In the genomic region with DNA sequence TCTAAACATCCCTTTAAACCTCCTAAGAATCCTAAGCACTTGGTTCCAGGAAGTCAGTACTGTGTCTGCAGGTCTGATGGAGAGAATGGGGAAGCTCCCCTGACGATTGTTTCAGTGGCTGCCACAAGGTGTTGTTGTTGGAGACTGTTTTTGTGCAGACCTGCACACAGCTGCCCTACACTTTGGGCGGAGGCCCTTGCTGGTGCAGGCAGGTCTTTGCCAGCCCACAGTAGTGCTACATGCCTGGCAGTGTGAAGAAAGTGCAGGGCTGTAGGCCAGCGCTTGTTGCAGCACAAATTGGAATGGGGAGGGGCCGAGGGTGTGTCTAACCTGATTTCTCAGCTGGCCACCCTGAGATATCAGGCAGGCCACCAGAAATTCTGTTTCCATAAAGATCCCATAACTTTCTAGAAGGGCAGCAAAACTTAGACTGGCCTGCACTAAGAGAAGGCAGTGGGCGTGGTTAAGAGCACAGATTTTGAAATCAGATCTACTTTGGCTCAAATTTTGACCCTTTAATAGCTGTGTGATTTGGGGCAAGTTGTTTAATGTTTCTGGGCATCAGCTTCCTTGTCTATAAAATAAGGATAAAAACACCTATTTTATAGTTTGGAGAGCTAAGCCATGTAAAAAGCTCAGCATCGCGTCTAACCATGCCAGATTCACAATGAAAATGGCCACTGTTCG, we compare ENCODE assay signal across 12 cellular contexts.
DNase-seq lines count a peak whose midpoint lies in the region; ATAC-seq and TF ChIP-seq lines count a peak whose summit lies in the region.
"Had no signal": no experiment of that assay in that cellular context is flagged by ENCODE, and none has a peak within 500 bp of the region (broad histone marks: within the 10 kb centered on the region; RNA-seq: fewer than 3 reads in every experiment).

No MANE protein-coding gene starts in this region.

- H3F3A ChIP-seq in PC-9 (ENCODE audit: insufficient read depth, low read depth): peaks cover 6% of the 10 kb centered on the region; the same call in 1 of the 2 replicates

- H4K20me1 ChIP-seq in PC-9 (ENCODE audit: insufficient read depth): no peaks in the 10 kb centered on the region

- DNase-seq in NOMO-1 treated with DMSO at 0.1 percent for 48 hours (lab: John Stamatoyannopoulos, UW; ENCODE audit: unreplicated experiment) (peak; percentile 28), NOMO-1 treated with dmso at 0.1 percent for 144 hours (lab: John Stamatoyannopoulos, UW; ENCODE audit: unreplicated experiment) (no peak), PC-9 (peak in 1 of 2 experiments; percentile 39), left lung (peak in 1 of 2 donors; percentile 42), upper lobe of right lung (peak; percentile 74), NCI-H2107 (lab: John Stamatoyannopoulos, UW) (no peak)
- DNase-seq in stimulated activated CD8-positive, alpha-beta memory T cell treated with anti-CD3 and anti-CD28 coated beads, Interleukin-4, amount 100 ng/mL, for 48 hours: no peak
- DNase-seq in activated CD4-positive, CD25-positive, alpha-beta regulatory T cell treated with anti-CD3 and anti-CD28 coated beads, Interleukin-2, amount 50 U/mL, for 72 hours: no peak
- DNase-seq: activated naive CD4-positive, alpha-beta T cell treated with anti-CD3 and anti-CD28 coated beads, Interleukin-2, amount 10 ng/mL, durations not matched to agents 7 days and 5 days; MG63; NCI-H2227 treated with DMSO at 0.1 percent for 48 hours had no signal

- H3K27me3 ChIP-seq in PC-9 (ENCODE audit: insufficient read depth, low read depth) (no peaks in the 10 kb centered on the region), left lung (no peaks in the 10 kb centered on the region), upper lobe of right lung (no peaks in the 10 kb centered on the region)
- H3K27me3 ChIP-seq: MG63 had no signal

- peak overlapping the region; percentile 39; the same call in 1 of the 2 replicates for H3K4me2 ChIP-seq in PC-9

- H3K4me3 ChIP-seq in PC-9 (no peak overlapping the region), left lung (no peak overlapping the region), upper lobe of right lung (no peak overlapping the region)
- H3K4me3 ChIP-seq: MG63 had no signal

- no peaks in the 10 kb centered on the region for H3K36me3 ChIP-seq in PC-9 (ENCODE audit: low read depth)
- no peaks in the 10 kb centered on the region for H3K36me3 ChIP-seq in left lung
- H3K36me3 ChIP-seq in upper lobe of right lung: no peaks in the 10 kb centered on the region
- H3K36me3 ChIP-seq: MG63 had no signal

- CTCF ChIA-PET in PC-9 (lab: Charles Lee): interaction anchor here (0.6 kb wide), 2 partner anchors 10 to 241 kb away, joined by 3 read pairs; no protein-coding TSS in a partner anchor

- ATAC-seq in left lung (peak; percentile 82), upper lobe of right lung (peak; percentile 84)

- POLR2A ChIA-PET in PC-9 (lab: Charles Lee; ENCODE audit: unreplicated experiment): interaction anchor here (0.7 kb wide), 1 partner anchor 632 kb away, joined by 5 read pairs; no protein-coding TSS in a partner anchor

- H3K79me2 ChIP-seq in PC-9 (ENCODE audit: low read depth): no peaks in the 10 kb centered on the region

- H3K27ac ChIP-seq in PC-9 (no peak overlapping the region), left lung (no peak overlapping the region), upper lobe of right lung (no peak overlapping the region)
- H3K27ac ChIP-seq: 22Rv1 had no signal

- H3K9me3 ChIP-seq in PC-9 (ENCODE audit: insufficient read depth, low read depth) (no peaks in the 10 kb centered on the region), left lung (no peaks in the 10 kb centered on the region), upper lobe of right lung (no peaks in the 10 kb centered on the region)
- H3K9me3 ChIP-seq: MG63 had no signal

- peaks cover 9% of the 10 kb centered on the region for H3K4me1 ChIP-seq in PC-9 (replicated peaks; ENCODE audit: insufficient read depth)
- peaks cover 11 to 21% of the 10 kb centered on the region in 2 donors for H3K4me1 ChIP-seq in left lung
- peaks cover 21% of the 10 kb centered on the region for H3K4me1 ChIP-seq in upper lobe of right lung

- TF ChIP-seq CTCF in PC-9 (conservative IDR thresholded peaks at IDR 0.05): no peak
- TF ChIP-seq CTCF in left lung (IDR thresholded peaks at IDR 0.05): no peak
- TF ChIP-seq CTCF in upper lobe of right lung (IDR thresholded peaks at IDR 0.05): no peak

- no peaks in the 10 kb centered on the region for H3K9me2 ChIP-seq in PC-9 (ENCODE audit: insufficient read depth)

- BruUV-seq in PC-9 (replicated peaks; lab: Mats Ljungman, UMichigan): no TSS peak

- H2AFZ ChIP-seq in PC-9: no peak overlapping the region

- intact Hi-C loops in PC-9 (cut with micrococcal nuclease; ENCODE audit: unreplicated experiment) (no loop called here), left lung (cut with DNase I) (no loop called here), upper lobe of right lung (cut with DNase I) (no loop called here)

Comparison
In these comparisons a context has a peak if more than half of its experiments do, and no peak if none do; other contexts are left out.
1. DNase-seq: peak in NOMO-1 treated with DMSO at 0.1 percent for 48 hours (single experiment) and upper lobe of right lung (single experiment); none in NOMO-1 treated with dmso at 0.1 percent for 144 hours (single experiment), NCI-H2107 (single experiment), stimulated activated CD8-positive, alpha-beta memory T cell treated with anti-CD3 and anti-CD28 coated beads, Interleukin-4, amount 100 ng/mL, for 48 hours (single experiment) and activated CD4-positive, CD25-positive, alpha-beta regulatory T cell treated with anti-CD3 and anti-CD28 coated beads, Interleukin-2, amount 50 U/mL, for 72 hours (single experiment).